ENCODE assay signal across 1 cellular context in the genomic region with DNA sequence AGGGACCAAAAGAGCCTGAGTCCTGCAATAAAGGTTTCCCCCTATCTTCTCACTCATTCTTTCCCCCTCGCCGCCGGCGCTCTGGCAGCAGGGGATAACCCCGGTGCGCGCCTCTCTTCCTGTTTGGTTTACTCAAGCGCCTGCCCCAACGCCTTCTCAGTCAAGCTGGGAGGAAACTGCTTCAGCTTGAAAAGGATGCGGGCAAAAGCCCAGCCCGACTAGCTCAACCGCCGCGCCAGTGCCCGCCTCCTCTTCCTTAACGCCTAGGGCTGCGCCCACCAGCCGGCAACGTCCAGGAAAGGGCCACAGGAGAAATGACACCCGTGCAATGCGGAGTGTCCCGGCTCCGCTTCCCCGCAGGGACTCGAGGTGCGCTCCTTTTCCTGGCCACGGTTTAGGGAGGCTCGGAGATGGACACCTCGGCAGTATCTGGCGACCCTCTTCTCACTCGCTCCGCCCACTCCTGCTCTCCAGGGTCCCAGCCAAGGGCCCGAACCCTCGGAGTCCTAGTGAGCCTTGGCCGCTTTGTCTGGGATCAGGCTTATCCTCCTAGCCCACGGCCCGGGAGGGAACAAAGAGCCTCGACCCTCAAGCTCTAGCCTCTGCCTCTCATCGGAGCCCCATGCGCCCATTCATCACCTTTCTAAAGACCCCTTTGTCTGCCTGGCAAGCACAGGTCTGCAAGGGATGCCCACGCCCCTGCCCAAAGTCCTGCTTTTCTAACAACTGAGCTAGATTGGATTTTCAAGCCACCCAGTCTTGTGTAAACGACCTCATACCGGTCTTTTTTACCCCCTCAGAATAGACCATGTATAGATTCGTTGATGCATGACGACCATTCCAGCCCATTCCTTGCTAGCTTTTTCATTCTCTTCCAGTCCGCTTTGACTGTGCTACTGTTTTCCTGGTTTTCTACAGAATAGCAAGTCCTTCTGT.
TF ChIP-seq lines count a peak whose summit lies in the region.

No MANE protein-coding gene starts in this region.

TF ChIP-seq in HEK293, 187 proteins besides CTCF, POLR2A, EP300 and RAD21 (continued from another document and continues in another):
- TF ChIP-seq, protein P1, sequence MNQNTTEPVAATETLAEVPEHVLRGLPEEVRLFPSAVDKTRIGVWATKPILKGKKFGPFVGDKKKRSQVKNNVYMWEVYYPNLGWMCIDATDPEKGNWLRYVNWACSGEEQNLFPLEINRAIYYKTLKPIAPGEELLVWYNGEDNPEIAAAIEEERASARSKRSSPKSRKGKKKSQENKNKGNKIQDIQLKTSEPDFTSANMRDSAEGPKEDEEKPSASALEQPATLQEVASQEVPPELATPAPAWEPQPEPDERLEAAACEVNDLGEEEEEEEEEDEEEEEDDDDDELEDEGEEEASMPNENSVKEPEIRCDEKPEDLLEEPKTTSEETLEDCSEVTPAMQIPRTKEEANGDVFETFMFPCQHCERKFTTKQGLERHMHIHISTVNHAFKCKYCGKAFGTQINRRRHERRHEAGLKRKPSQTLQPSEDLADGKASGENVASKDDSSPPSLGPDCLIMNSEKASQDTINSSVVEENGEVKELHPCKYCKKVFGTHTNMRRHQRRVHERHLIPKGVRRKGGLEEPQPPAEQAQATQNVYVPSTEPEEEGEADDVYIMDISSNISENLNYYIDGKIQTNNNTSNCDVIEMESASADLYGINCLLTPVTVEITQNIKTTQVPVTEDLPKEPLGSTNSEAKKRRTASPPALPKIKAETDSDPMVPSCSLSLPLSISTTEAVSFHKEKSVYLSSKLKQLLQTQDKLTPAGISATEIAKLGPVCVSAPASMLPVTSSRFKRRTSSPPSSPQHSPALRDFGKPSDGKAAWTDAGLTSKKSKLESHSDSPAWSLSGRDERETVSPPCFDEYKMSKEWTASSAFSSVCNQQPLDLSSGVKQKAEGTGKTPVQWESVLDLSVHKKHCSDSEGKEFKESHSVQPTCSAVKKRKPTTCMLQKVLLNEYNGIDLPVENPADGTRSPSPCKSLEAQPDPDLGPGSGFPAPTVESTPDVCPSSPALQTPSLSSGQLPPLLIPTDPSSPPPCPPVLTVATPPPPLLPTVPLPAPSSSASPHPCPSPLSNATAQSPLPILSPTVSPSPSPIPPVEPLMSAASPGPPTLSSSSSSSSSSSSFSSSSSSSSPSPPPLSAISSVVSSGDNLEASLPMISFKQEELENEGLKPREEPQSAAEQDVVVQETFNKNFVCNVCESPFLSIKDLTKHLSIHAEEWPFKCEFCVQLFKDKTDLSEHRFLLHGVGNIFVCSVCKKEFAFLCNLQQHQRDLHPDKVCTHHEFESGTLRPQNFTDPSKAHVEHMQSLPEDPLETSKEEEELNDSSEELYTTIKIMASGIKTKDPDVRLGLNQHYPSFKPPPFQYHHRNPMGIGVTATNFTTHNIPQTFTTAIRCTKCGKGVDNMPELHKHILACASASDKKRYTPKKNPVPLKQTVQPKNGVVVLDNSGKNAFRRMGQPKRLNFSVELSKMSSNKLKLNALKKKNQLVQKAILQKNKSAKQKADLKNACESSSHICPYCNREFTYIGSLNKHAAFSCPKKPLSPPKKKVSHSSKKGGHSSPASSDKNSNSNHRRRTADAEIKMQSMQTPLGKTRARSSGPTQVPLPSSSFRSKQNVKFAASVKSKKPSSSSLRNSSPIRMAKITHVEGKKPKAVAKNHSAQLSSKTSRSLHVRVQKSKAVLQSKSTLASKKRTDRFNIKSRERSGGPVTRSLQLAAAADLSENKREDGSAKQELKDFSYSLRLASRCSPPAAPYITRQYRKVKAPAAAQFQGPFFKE (tag by site-specific recombination; IDR thresholded peaks at IDR 0.05; ENCODE audit: borderline replicate concordance) = no peak
- no peak for TF ChIP-seq MEIS1 (CRISPR knock-in tag; IDR thresholded peaks at IDR 0.05; ENCODE audit: borderline replicate concordance)
- TF ChIP-seq SETDB1 (IDR thresholded peaks at IDR 0.05; ENCODE audit: insufficient read length, low read length) = no peak
- no peak for TF ChIP-seq ZNF830 (tag by site-specific recombination; IDR thresholded peaks at IDR 0.05; ENCODE audit: low read depth)
- TF ChIP-seq, protein P2, sequence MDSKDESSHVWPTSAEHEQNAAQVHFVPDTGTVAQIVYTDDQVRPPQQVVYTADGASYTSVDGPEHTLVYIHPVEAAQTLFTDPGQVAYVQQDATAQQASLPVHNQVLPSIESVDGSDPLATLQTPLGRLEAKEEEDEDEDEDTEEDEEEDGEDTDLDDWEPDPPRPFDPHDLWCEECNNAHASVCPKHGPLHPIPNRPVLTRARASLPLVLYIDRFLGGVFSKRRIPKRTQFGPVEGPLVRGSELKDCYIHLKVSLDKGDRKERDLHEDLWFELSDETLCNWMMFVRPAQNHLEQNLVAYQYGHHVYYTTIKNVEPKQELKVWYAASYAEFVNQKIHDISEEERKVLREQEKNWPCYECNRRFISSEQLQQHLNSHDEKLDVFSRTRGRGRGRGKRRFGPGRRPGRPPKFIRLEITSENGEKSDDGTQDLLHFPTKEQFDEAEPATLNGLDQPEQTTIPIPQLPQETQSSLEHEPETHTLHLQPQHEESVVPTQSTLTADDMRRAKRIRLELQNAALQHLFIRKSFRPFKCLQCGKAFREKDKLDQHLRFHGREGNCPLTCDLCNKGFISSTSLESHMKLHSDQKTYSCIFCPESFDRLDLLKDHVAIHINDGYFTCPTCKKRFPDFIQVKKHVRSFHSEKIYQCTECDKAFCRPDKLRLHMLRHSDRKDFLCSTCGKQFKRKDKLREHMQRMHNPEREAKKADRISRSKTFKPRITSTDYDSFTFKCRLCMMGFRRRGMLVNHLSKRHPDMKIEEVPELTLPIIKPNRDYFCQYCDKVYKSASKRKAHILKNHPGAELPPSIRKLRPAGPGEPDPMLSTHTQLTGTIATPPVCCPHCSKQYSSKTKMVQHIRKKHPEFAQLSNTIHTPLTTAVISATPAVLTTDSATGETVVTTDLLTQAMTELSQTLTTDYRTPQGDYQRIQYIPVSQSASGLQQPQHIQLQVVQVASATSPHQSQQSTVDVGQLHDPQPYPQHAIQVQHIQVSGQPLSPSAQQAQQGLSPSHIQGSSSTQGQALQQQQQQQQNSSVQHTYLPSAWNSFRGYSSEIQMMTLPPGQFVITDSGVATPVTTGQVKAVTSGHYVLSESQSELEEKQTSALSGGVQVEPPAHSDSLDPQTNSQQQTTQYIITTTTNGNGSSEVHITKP (tag by site-specific recombination; IDR thresholded peaks at IDR 0.05) = no peak
- TF ChIP-seq ZNF677 (tag by site-specific recombination; IDR thresholded peaks at IDR 0.05) = no peak
- TF ChIP-seq HOXD13 (CRISPR knock-in tag; IDR thresholded peaks at IDR 0.05; ENCODE audit: borderline replicate concordance) = no peak
- TF ChIP-seq, protein P3, sequence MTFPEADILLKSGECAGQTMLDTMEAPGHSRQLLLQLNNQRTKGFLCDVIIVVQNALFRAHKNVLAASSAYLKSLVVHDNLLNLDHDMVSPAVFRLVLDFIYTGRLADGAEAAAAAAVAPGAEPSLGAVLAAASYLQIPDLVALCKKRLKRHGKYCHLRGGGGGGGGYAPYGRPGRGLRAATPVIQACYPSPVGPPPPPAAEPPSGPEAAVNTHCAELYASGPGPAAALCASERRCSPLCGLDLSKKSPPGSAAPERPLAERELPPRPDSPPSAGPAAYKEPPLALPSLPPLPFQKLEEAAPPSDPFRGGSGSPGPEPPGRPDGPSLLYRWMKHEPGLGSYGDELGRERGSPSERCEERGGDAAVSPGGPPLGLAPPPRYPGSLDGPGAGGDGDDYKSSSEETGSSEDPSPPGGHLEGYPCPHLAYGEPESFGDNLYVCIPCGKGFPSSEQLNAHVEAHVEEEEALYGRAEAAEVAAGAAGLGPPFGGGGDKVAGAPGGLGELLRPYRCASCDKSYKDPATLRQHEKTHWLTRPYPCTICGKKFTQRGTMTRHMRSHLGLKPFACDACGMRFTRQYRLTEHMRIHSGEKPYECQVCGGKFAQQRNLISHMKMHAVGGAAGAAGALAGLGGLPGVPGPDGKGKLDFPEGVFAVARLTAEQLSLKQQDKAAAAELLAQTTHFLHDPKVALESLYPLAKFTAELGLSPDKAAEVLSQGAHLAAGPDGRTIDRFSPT (tag by site-specific recombination; IDR thresholded peaks at IDR 0.05) = no peak
- peak; percentile 65; the same call in 1 of the 2 replicates for TF ChIP-seq EGR2 (tag by site-specific recombination; IDR thresholded peaks at IDR 0.05; ENCODE audit: low read depth)
- TF ChIP-seq, protein P4, sequence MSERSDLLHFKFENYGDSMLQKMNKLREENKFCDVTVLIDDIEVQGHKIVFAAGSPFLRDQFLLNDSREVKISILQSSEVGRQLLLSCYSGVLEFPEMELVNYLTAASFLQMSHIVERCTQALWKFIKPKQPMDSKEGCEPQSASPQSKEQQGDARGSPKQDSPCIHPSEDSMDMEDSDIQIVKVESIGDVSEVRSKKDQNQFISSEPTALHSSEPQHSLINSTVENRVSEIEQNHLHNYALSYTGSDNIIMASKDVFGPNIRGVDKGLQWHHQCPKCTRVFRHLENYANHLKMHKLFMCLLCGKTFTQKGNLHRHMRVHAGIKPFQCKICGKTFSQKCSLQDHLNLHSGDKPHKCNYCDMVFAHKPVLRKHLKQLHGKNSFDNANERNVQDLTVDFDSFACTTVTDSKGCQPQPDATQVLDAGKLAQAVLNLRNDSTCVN (tag by site-specific recombination; optimal IDR thresholded peaks at IDR 0.05) = peak; percentile 46
- no peak for TF ChIP-seq MZF1 (tag by site-specific recombination; IDR thresholded peaks at IDR 0.05; ENCODE audit: borderline replicate concordance)
- TF ChIP-seq ZNF274 (IDR thresholded peaks at IDR 0.05; ENCODE audit: low read length) = no peak
- no peak for TF ChIP-seq ZNF274 (tag by site-specific recombination; IDR thresholded peaks at IDR 0.05; ENCODE audit: borderline replicate concordance)
- TF ChIP-seq, protein P5, sequence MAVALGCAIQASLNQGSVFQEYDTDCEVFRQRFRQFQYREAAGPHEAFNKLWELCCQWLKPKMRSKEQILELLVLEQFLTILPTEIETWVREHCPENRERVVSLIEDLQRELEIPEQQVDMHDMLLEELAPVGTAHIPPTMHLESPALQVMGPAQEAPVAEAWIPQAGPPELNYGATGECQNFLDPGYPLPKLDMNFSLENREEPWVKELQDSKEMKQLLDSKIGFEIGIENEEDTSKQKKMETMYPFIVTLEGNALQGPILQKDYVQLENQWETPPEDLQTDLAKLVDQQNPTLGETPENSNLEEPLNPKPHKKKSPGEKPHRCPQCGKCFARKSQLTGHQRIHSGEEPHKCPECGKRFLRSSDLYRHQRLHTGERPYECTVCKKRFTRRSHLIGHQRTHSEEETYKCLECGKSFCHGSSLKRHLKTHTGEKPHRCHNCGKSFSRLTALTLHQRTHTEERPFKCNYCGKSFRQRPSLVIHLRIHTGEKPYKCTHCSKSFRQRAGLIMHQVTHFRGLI (tag by site-specific recombination; IDR thresholded peaks at IDR 0.05) = peak; percentile 54; the same call in 1 of the 2 replicates
- TF ChIP-seq HOXA7 (CRISPR knock-in tag; IDR thresholded peaks at IDR 0.05; ENCODE audit: borderline replicate concordance) = no peak
- TF ChIP-seq ZNF621 (tag by site-specific recombination; IDR thresholded peaks at IDR 0.05) = no peak
- TF ChIP-seq, protein P6, sequence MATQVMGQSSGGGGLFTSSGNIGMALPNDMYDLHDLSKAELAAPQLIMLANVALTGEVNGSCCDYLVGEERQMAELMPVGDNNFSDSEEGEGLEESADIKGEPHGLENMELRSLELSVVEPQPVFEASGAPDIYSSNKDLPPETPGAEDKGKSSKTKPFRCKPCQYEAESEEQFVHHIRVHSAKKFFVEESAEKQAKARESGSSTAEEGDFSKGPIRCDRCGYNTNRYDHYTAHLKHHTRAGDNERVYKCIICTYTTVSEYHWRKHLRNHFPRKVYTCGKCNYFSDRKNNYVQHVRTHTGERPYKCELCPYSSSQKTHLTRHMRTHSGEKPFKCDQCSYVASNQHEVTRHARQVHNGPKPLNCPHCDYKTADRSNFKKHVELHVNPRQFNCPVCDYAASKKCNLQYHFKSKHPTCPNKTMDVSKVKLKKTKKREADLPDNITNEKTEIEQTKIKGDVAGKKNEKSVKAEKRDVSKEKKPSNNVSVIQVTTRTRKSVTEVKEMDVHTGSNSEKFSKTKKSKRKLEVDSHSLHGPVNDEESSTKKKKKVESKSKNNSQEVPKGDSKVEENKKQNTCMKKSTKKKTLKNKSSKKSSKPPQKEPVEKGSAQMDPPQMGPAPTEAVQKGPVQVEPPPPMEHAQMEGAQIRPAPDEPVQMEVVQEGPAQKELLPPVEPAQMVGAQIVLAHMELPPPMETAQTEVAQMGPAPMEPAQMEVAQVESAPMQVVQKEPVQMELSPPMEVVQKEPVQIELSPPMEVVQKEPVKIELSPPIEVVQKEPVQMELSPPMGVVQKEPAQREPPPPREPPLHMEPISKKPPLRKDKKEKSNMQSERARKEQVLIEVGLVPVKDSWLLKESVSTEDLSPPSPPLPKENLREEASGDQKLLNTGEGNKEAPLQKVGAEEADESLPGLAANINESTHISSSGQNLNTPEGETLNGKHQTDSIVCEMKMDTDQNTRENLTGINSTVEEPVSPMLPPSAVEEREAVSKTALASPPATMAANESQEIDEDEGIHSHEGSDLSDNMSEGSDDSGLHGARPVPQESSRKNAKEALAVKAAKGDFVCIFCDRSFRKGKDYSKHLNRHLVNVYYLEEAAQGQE (tag by site-specific recombination; IDR thresholded peaks at IDR 0.05) = peak; percentile 67
- no peak for TF ChIP-seq ZNF221 (tag by site-specific recombination; IDR thresholded peaks at IDR 0.05; ENCODE audit: borderline replicate concordance)
- TF ChIP-seq, protein P7, sequence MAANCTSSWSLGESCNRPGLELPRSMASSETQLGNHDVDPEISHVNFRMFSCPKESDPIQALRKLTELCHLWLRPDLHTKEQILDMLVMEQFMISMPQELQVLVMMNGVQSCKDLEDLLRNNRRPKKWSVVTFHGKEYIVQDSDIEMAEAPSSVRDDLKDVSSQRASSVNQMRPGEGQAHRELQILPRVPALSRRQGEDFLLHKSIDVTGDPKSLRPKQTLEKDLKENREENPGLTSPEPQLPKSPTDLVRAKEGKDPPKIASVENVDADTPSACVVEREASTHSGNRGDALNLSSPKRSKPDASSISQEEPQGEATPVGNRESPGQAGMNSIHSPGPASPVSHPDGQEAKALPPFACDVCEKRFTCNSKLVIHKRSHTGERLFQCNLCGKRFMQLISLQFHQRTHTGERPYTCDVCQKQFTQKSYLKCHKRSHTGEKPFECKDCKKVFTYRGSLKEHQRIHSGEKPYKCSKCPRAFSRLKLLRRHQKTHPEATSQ (tag by site-specific recombination; IDR thresholded peaks at IDR 0.05) = no peak
- no peak for TF ChIP-seq ZNF701 (tag by site-specific recombination; IDR thresholded peaks at IDR 0.05)
- TF ChIP-seq, protein P8, sequence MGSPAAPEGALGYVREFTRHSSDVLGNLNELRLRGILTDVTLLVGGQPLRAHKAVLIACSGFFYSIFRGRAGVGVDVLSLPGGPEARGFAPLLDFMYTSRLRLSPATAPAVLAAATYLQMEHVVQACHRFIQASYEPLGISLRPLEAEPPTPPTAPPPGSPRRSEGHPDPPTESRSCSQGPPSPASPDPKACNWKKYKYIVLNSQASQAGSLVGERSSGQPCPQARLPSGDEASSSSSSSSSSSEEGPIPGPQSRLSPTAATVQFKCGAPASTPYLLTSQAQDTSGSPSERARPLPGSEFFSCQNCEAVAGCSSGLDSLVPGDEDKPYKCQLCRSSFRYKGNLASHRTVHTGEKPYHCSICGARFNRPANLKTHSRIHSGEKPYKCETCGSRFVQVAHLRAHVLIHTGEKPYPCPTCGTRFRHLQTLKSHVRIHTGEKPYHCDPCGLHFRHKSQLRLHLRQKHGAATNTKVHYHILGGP (tag by site-specific recombination; IDR thresholded peaks at IDR 0.05) = no peak
- no peak for TF ChIP-seq ZNF140 (tag by site-specific recombination; IDR thresholded peaks at IDR 0.05)
- TF ChIP-seq, protein P9, sequence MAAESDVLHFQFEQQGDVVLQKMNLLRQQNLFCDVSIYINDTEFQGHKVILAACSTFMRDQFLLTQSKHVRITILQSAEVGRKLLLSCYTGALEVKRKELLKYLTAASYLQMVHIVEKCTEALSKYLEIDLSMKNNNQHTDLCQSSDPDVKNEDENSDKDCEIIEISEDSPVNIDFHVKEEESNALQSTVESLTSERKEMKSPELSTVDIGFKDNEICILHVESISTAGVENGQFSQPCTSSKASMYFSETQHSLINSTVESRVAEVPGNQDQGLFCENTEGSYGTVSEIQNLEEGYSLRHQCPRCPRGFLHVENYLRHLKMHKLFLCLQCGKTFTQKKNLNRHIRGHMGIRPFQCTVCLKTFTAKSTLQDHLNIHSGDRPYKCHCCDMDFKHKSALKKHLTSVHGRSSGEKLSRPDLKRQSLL (tag by site-specific recombination; IDR thresholded peaks at IDR 0.05) = peak; percentile 84
